Comparison of ENCODE assay signal across 23 cellular contexts in the genomic region with DNA sequence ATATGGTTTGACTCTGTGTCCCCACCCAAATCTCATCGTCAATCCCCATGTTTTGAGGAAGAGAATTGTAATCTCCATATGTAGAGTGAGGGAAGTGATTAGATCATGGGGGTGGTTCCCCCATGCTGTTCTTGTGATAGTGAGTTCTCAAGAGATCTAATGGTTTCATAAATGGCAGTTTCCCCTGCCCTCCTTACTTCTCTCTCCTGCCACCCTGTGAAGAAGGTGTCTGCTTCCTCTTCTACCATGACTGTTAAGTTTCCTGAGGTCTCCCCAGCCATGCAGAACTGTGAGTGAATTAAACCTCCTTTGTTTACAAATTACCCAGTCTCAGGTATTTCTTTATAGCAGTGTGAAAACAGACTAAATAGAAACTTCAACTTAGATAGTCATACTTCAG.
"Had no signal": no experiment of that assay in that cellular context is flagged by ENCODE, and none has a peak within 500 bp of the region (broad histone marks: within the 10 kb centered on the region; RNA-seq: fewer than 3 reads in every experiment).

No MANE protein-coding gene starts in this region.

- H3K27me3 ChIP-seq: breast epithelium had no signal

- H3K27ac ChIP-seq: breast epithelium, PC-9, VCaP had no signal

- H3K4me3 ChIP-seq: breast epithelium, PC-9 had no signal

- H3K9me3 Mint-ChIP-seq: activated T-helper 17 cell treated with anti-CD3 and anti-CD28 coated beads, Interleukin-2, amount 50 U/mL, for 72 hours had no signal

- H3K27ac Mint-ChIP-seq: activated CD4-positive, alpha-beta memory T cell treated with anti-CD3 and anti-CD28 coated beads, Interleukin-2, amount 10 ng/mL, durations not matched to agents 7 days and 5 days; activated CD4-positive, alpha-beta T cell treated with anti-CD3 and anti-CD28 coated beads for 36 hours; activated T-helper 17 cell treated with anti-CD3 and anti-CD28 coated beads, Interleukin-2, amount 50 U/mL, for 72 hours had no signal

- H3K27me3 Mint-ChIP-seq: activated CD4-positive, alpha-beta memory T cell treated with anti-CD3 and anti-CD28 coated beads, Interleukin-2, amount 10 ng/mL, durations not matched to agents 7 days and 5 days; activated CD4-positive, alpha-beta T cell treated with anti-CD3 and anti-CD28 coated beads for 36 hours; activated T-helper 17 cell treated with anti-CD3 and anti-CD28 coated beads, Interleukin-2, amount 50 U/mL, for 72 hours had no signal

- DNase-seq: activated CD4-positive, alpha-beta memory T cell treated with anti-CD3 and anti-CD28 coated beads, Interleukin-2, amount 10 ng/mL, durations not matched to agents 7 days and 5 days; activated CD4-positive, alpha-beta T cell treated with anti-CD3 and anti-CD28 coated beads for 36 hours; activated CD4-positive, alpha-beta T cell treated with anti-CD3 and anti-CD28 coated beads, Interleukin-2, amount 50 U/mL, for 1 hour; activated gamma-delta T cell treated with Interleukin-2 at 50 U/mL for 16 hours; activated naive CD4-positive, alpha-beta T cell treated with anti-CD3 and anti-CD28 coated beads, Interleukin-2, amount 50 U/mL, for 16 hours; activated T-cell treated with anti-CD3 and anti-CD28 coated beads for 4 hours; activated T-cell treated with anti-CD3 and anti-CD28 coated beads, Interleukin-2, amount 50 U/mL, for 48 hours; aorta; Karpas-422; MM.1S; NCI-H1105; NCI-H1436; NCI-H1694 treated with DMSO at 0.1 percent for 48 hours; NCI-H2029 treated with DMSO at 0.1 percent for 48 hours; NCI-H345; NCI-H510A; NCI-H526 treated with DMSO at 0.1 percent for 48 hours; PC-9; SHP77 treated with DMSO at 0.1 percent for 48 hours; T-helper 1 cell had no signal

- H3K4me1 Mint-ChIP-seq: activated CD4-positive, alpha-beta memory T cell treated with anti-CD3 and anti-CD28 coated beads, Interleukin-2, amount 10 ng/mL, durations not matched to agents 7 days and 5 days; activated CD4-positive, alpha-beta T cell treated with anti-CD3 and anti-CD28 coated beads for 36 hours; activated T-helper 17 cell treated with anti-CD3 and anti-CD28 coated beads, Interleukin-2, amount 50 U/mL, for 72 hours had no signal

- ATAC-seq: activated CD4-positive, alpha-beta T cell treated with anti-CD3 and anti-CD28 coated beads for 36 hours; activated T-helper 17 cell treated with anti-CD3 and anti-CD28 coated beads, Interleukin-2, amount 50 U/mL, for 72 hours had no signal

- H3K36me3 ChIP-seq: breast epithelium had no signal

- H3K4me3 Mint-ChIP-seq: activated CD4-positive, alpha-beta memory T cell treated with anti-CD3 and anti-CD28 coated beads, Interleukin-2, amount 10 ng/mL, durations not matched to agents 7 days and 5 days; activated CD4-positive, alpha-beta T cell treated with anti-CD3 and anti-CD28 coated beads for 36 hours; activated T-helper 17 cell treated with anti-CD3 and anti-CD28 coated beads, Interleukin-2, amount 50 U/mL, for 72 hours had no signal

- H3K4me1 ChIP-seq: breast epithelium had no signal
